In genomic region chr20:45863543-45864470, GRCh38 we compare ENCODE assay signal across 1 cellular context.
TF ChIP-seq lines count a peak whose summit lies in the region.

No MANE protein-coding gene starts in this region.

TF ChIP-seq in HepG2, 621 proteins besides CTCF, POLR2A, EP300 and RAD21 (continued from another document and continues in another):
- TF ChIP-seq HDAC2 (CRISPR knock-in tag; IDR thresholded peaks at IDR 0.05): peak; percentile 80; the same call in 1 of the 2 replicates
- TF ChIP-seq ZNF264 (CRISPR knock-in tag; IDR thresholded peaks at IDR 0.05): no peak
- no peak for TF ChIP-seq ZNF850 (CRISPR knock-in tag; conservative IDR thresholded peaks at IDR 0.05)
- no peak for TF ChIP-seq ZNF10 (CRISPR knock-in tag; IDR thresholded peaks at IDR 0.05; ENCODE audit: borderline replicate concordance, low read depth)
- TF ChIP-seq NFATC3 (CRISPR knock-in tag; IDR thresholded peaks at IDR 0.05): no peak
- TF ChIP-seq ZNF768 (CRISPR knock-in tag; IDR thresholded peaks at IDR 0.05): no peak
- peak; percentile 62; the same call in 1 of the 2 replicates for TF ChIP-seq THAP9 (CRISPR knock-in tag; IDR thresholded peaks at IDR 0.05; ENCODE audit: borderline replicate concordance)
- no peak for TF ChIP-seq CBX5 (CRISPR knock-in tag; IDR thresholded peaks at IDR 0.05; ENCODE audit: borderline replicate concordance)
- TF ChIP-seq JARID2 (CRISPR knock-in tag; IDR thresholded peaks at IDR 0.05; ENCODE audit: insufficient replicate concordance): no peak
- TF ChIP-seq ZNF598 (CRISPR knock-in tag; IDR thresholded peaks at IDR 0.05; ENCODE audit: borderline replicate concordance): no peak
- TF ChIP-seq U2AF1 (optimal IDR thresholded peaks at IDR 0.05; ENCODE audit: low read depth, low read length): no peak
- no peak for TF ChIP-seq ZNF224 (CRISPR knock-in tag; IDR thresholded peaks at IDR 0.05)
- TF ChIP-seq ZNF24 (IDR thresholded peaks at IDR 0.05): 0 out of 2 replicates have a peak, but pooled peaks have one; percentile 8
- no peak; the same call in 1 of the 2 replicates for TF ChIP-seq FOXC1 (CRISPR knock-in tag; IDR thresholded peaks at IDR 0.05; ENCODE audit: borderline replicate concordance)
- no peak for TF ChIP-seq CAMTA2 (CRISPR knock-in tag; IDR thresholded peaks at IDR 0.05; ENCODE audit: borderline replicate concordance)
- TF ChIP-seq TERF1 (CRISPR knock-in tag; IDR thresholded peaks at IDR 0.05): no peak
- TF ChIP-seq ZSCAN22 (CRISPR knock-in tag; IDR thresholded peaks at IDR 0.05): no peak
- no peak for TF ChIP-seq FOXM1 (CRISPR knock-in tag; IDR thresholded peaks at IDR 0.05)
- TF ChIP-seq ZNF543 (CRISPR knock-in tag; IDR thresholded peaks at IDR 0.05): no peak
- TF ChIP-seq NPAS2 (CRISPR knock-in tag; IDR thresholded peaks at IDR 0.05; ENCODE audit: borderline replicate concordance): no peak
- TF ChIP-seq CHD4 (IDR thresholded peaks at IDR 0.05; ENCODE audit: borderline replicate concordance, low read length): peak; percentile 35; the same call in 1 of the 2 replicates
- TF ChIP-seq, protein P1, sequence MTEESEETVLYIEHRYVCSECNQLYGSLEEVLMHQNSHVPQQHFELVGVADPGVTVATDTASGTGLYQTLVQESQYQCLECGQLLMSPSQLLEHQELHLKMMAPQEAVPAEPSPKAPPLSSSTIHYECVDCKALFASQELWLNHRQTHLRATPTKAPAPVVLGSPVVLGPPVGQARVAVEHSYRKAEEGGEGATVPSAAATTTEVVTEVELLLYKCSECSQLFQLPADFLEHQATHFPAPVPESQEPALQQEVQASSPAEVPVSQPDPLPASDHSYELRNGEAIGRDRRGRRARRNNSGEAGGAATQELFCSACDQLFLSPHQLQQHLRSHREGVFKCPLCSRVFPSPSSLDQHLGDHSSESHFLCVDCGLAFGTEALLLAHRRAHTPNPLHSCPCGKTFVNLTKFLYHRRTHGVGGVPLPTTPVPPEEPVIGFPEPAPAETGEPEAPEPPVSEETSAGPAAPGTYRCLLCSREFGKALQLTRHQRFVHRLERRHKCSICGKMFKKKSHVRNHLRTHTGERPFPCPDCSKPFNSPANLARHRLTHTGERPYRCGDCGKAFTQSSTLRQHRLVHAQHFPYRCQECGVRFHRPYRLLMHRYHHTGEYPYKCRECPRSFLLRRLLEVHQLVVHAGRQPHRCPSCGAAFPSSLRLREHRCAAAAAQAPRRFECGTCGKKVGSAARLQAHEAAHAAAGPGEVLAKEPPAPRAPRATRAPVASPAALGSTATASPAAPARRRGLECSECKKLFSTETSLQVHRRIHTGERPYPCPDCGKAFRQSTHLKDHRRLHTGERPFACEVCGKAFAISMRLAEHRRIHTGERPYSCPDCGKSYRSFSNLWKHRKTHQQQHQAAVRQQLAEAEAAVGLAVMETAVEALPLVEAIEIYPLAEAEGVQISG (CRISPR knock-in tag; IDR thresholded peaks at IDR 0.05): peak; percentile 13; the same call in 1 of the 2 replicates
- TF ChIP-seq, protein P2, sequence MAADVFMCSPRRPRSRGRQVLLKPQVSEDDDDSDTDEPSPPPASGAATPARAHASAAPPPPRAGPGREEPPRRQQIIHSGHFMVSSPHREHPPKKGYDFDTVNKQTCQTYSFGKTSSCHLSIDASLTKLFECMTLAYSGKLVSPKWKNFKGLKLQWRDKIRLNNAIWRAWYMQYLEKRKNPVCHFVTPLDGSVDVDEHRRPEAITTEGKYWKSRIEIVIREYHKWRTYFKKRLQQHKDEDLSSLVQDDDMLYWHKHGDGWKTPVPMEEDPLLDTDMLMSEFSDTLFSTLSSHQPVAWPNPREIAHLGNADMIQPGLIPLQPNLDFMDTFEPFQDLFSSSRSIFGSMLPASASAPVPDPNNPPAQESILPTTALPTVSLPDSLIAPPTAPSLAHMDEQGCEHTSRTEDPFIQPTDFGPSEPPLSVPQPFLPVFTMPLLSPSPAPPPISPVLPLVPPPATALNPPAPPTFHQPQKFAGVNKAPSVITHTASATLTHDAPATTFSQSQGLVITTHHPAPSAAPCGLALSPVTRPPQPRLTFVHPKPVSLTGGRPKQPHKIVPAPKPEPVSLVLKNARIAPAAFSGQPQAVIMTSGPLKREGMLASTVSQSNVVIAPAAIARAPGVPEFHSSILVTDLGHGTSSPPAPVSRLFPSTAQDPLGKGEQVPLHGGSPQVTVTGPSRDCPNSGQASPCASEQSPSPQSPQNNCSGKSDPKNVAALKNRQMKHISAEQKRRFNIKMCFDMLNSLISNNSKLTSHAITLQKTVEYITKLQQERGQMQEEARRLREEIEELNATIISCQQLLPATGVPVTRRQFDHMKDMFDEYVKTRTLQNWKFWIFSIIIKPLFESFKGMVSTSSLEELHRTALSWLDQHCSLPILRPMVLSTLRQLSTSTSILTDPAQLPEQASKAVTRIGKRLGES (CRISPR knock-in tag; IDR thresholded peaks at IDR 0.05; ENCODE audit: borderline replicate concordance): no peak
- no peak for TF ChIP-seq ZBTB43 (CRISPR knock-in tag; conservative IDR thresholded peaks at IDR 0.05)
- no peak for TF ChIP-seq XBP1 (CRISPR knock-in tag; IDR thresholded peaks at IDR 0.05)
- no peak for TF ChIP-seq ZNF383 (CRISPR knock-in tag; IDR thresholded peaks at IDR 0.05; ENCODE audit: borderline replicate concordance)
- no peak for TF ChIP-seq ZNF670 (CRISPR knock-in tag; IDR thresholded peaks at IDR 0.05; ENCODE audit: borderline replicate concordance)
- no peak; the same call in 1 of the 2 replicates for TF ChIP-seq ZNF280D (CRISPR knock-in tag; IDR thresholded peaks at IDR 0.05)
- no peak for TF ChIP-seq ZSCAN12 (CRISPR knock-in tag; IDR thresholded peaks at IDR 0.05)
- no peak for TF ChIP-seq GABPA (IDR thresholded peaks at IDR 0.05; ENCODE audit: low read depth, low read length)
- no peak for TF ChIP-seq GABPA (CRISPR knock-in tag; IDR thresholded peaks at IDR 0.05; ENCODE audit: low read depth)
- TF ChIP-seq NFAT5 (CRISPR knock-in tag; IDR thresholded peaks at IDR 0.05): no peak
- TF ChIP-seq ZXDC (CRISPR knock-in tag; IDR thresholded peaks at IDR 0.05): no peak
- no peak for TF ChIP-seq ZNF557 (CRISPR knock-in tag; IDR thresholded peaks at IDR 0.05)
- no peak for TF ChIP-seq NFKB2 (CRISPR knock-in tag; IDR thresholded peaks at IDR 0.05; ENCODE audit: borderline replicate concordance)
- TF ChIP-seq PRMT3 (CRISPR knock-in tag; IDR thresholded peaks at IDR 0.05; ENCODE audit: borderline replicate concordance, low read depth): no peak
- TF ChIP-seq ZNF333 (CRISPR knock-in tag; IDR thresholded peaks at IDR 0.05; ENCODE audit: borderline replicate concordance): no peak
- TF ChIP-seq ZNF136 (CRISPR knock-in tag; IDR thresholded peaks at IDR 0.05; ENCODE audit: low read depth): no peak
